Comparison of ENCODE assay signal across 8 cellular contexts in the genomic region with DNA sequence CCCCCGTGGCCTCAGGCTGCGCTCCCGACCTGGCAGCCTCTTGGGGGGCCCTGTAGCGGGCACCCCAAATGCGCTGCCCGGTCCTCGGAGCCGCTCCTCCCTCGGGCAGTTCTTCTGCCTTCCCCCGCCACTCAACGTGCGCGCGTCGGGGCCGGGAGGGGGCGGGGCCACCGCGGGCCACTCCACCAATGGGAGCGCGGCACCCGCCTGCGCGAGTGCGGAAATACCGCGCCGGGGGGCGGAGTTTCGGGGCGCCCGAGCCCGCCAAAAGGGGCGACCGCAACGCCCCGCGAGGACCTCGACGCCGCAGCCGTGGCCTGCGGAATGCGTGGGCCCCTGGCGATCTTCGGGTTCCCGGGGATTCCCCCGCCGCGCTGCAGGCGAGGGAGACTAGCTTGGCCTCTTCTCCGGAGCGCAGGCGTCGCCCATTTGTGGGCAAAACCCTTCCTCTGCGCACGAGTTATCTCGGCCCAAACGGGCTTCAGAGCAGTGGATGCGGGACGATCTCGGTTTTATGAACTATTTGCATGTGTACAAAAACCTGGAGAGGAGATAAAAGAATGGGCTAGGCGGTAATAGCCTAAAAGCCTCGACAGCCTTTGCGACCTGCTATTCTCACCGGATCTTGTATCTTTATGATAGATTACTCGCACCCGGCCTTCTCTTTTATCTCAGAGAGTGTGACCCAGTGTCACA. TPM values are rescaled to one million over a fixed set of nuclear protein-coding genes. Genes with fewer than 3 reads are reported as not detected.
A peak's percentile ranks its signal among the peaks of the same experiment; 100 is the strongest.
DNase-seq lines count a peak whose midpoint lies in the region; ATAC-seq and TF ChIP-seq lines count a peak whose summit lies in the region.

A gene with protein sequence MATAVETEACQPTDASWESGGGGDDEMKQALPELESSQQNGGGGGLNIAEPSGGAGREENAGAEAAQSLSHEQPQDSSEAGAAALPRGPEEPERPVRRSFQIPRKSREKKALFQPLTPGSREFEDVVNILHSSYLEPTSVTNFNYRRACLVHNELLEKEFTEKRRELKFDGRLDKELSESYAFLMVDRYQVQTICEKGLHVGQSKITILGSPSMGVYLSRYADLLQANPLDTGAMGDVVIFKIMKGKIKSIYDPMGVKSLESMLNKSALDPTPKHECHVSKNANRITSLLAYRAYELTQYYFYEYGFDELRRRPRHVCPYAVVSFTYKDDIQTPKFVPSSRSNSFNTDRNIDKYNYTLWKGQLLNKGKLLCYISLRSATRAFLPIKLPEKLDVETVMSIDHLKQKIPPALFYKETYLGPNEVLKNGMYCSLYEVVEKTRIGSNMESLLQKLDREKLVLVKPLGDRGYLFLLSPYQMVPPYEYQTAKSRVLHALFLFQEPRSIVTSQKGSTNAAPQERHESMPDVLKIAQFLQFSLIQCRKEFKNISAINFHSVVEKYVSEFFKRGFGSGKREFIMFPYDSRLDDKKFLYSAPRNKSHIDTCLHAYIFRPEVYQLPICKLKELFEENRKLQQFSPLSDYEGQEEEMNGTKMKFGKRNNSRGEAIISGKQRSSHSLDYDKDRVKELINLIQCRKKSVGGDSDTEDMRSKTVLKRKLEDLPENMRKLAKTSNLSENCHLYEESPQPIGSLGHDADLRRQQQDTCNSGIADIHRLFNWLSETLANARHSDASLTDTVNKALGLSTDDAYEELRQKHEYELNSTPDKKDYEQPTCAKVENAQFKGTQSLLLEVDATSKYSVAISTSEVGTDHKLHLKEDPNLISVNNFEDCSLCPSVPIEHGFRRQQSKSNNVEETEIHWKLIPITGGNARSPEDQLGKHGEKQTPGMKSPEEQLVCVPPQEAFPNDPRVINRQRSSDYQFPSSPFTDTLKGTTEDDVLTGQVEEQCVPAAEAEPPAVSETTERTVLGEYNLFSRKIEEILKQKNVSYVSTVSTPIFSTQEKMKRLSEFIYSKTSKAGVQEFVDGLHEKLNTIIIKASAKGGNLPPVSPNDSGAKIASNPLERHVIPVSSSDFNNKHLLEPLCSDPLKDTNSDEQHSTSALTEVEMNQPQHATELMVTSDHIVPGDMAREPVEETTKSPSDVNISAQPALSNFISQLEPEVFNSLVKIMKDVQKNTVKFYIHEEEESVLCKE (N-terminal part only) (minus strand): TSS at position 144 of the 696 bp plus-strand sequence. CDS start 259 bp downstream, outside the sequence.

- H4K20me1 ChIP-seq in neural cell (ENCODE audit: insufficient read depth): no peaks in the 10 kb centered on the region

- no peak for TF ChIP-seq RAD21 in neural cell (conservative IDR thresholded peaks at IDR 0.05)

- H3K27me3 Mint-ChIP-seq in stimulated activated naive CD8-positive, alpha-beta T cell treated with anti-CD3 and anti-CD28 coated beads, Interleukin-15, amount 100 ng/mL, for 72 hours: no peaks in the 10 kb centered on the region

- peak within 1 kb of the TSS; percentile 56 for H3K4me2 ChIP-seq in neural cell (ENCODE audit: low read length)

- peak within 1 kb of the TSS; percentile 98 for H3K9ac ChIP-seq in neural cell (ENCODE audit: low read length)

- TF ChIP-seq CTCF in neural cell (IDR thresholded peaks at IDR 0.05; ENCODE audit: poor library complexity, severe bottlenecking): no peak

- peak; percentile 70 for ATAC-seq in GM21360 (IDR thresholded peaks at IDR 0.05; ENCODE audit: unreplicated experiment)
- ATAC-seq in stimulated activated naive CD8-positive, alpha-beta T cell treated with anti-CD3 and anti-CD28 coated beads, Interleukin-15, amount 100 ng/mL, for 72 hours: peak; percentile 93

- H3K4me1 Mint-ChIP-seq in stimulated activated naive CD8-positive, alpha-beta T cell treated with anti-CD3 and anti-CD28 coated beads, Interleukin-15, amount 100 ng/mL, for 72 hours: peaks cover 25% of the 10 kb centered on the region

- peak within 1 kb of the TSS; percentile 99 for H3K4me3 Mint-ChIP-seq in stimulated activated naive CD8-positive, alpha-beta T cell treated with anti-CD3 and anti-CD28 coated beads, Interleukin-15, amount 100 ng/mL, for 72 hours

- H3F3A ChIP-seq in neural cell (ENCODE audit: insufficient read depth, low read length, poor library complexity, severe bottlenecking): peaks cover 11% of the 10 kb centered on the region

- peak; percentile 49 for TF ChIP-seq POLR2A in Raji (IDR thresholded peaks at IDR 0.05; ENCODE audit: insufficient read depth, low read depth, low read length)

- peak within 1 kb of the TSS; percentile 92 for H3K4me3 ChIP-seq in neural cell (ENCODE audit: low read length)

- no peaks in the 10 kb centered on the region for H3K9me3 ChIP-seq in neural cell (ENCODE audit: low read length)

- DNase-seq in DMS153 (lab: John Stamatoyannopoulos, UW) (peak; percentile 47), HUDEP-2 (lab: John Stamatoyannopoulos, UW; ENCODE audit: unreplicated experiment in 76 of 76) (peak in 74 of 76 experiments; percentile 19 to 90 (median 79)), activated gamma-delta T cell (lab: John Stamatoyannopoulos, UW) (peak; percentile 79), fibroblast of the conjunctiva (ENCODE audit: low read depth) (peak; percentile 57)
- DNase-seq in stimulated activated naive CD8-positive, alpha-beta T cell treated with anti-CD3 and anti-CD28 coated beads, Interleukin-15, amount 100 ng/mL, for 72 hours: peak; percentile 88 to 90

- TF ChIP-seq EP300 in neural cell (conservative IDR thresholded peaks at IDR 0.05; ENCODE audit: poor library complexity, severe bottlenecking): no peak

- H3K36me3 ChIP-seq in neural cell (ENCODE audit: insufficient read depth, low read length): no peaks in the 10 kb centered on the region

- peak within 1 kb of the TSS; percentile 97 to 100 for H3K27ac Mint-ChIP-seq in stimulated activated naive CD8-positive, alpha-beta T cell treated with anti-CD3 and anti-CD28 coated beads, Interleukin-15, amount 100 ng/mL, for 72 hours

- no peaks in the 10 kb centered on the region for H3K9me3 Mint-ChIP-seq in stimulated activated naive CD8-positive, alpha-beta T cell treated with anti-CD3 and anti-CD28 coated beads, Interleukin-15, amount 100 ng/mL, for 72 hours

- H3K9me2 ChIP-seq in neural cell (ENCODE audit: insufficient read depth, low read length): no peaks in the 10 kb centered on the region

- H3K27ac ChIP-seq in neural cell (ENCODE audit: low read length): peak within 1 kb of the TSS; percentile 99

- peak within 1 kb of the TSS; percentile 98 for H2AFZ ChIP-seq in neural cell (ENCODE audit: low read depth, low read length)

- peaks cover 29% of the 10 kb centered on the region for H3K79me2 ChIP-seq in neural cell (replicated peaks; ENCODE audit: insufficient read depth, low read length)

- H3K27me3 ChIP-seq in neural cell (ENCODE audit: insufficient read depth, low read depth, low read length): no peaks in the 10 kb centered on the region

TF ChIP-seq in neural cell, 6 proteins besides CTCF, POLR2A, EP300 and RAD21:
- TF ChIP-seq TAF1 (IDR thresholded peaks at IDR 0.05; ENCODE audit: low read depth): peak; percentile 20
- TF ChIP-seq POLR2AphosphoS5 (IDR thresholded peaks at IDR 0.05): peak; percentile 91
- TF ChIP-seq SMC3 (conservative IDR thresholded peaks at IDR 0.05; ENCODE audit: poor library complexity): no peak
- TF ChIP-seq MXI1 (conservative IDR thresholded peaks at IDR 0.05; ENCODE audit: poor library complexity, severe bottlenecking): peak; percentile 20
- TF ChIP-seq, protein P1, sequence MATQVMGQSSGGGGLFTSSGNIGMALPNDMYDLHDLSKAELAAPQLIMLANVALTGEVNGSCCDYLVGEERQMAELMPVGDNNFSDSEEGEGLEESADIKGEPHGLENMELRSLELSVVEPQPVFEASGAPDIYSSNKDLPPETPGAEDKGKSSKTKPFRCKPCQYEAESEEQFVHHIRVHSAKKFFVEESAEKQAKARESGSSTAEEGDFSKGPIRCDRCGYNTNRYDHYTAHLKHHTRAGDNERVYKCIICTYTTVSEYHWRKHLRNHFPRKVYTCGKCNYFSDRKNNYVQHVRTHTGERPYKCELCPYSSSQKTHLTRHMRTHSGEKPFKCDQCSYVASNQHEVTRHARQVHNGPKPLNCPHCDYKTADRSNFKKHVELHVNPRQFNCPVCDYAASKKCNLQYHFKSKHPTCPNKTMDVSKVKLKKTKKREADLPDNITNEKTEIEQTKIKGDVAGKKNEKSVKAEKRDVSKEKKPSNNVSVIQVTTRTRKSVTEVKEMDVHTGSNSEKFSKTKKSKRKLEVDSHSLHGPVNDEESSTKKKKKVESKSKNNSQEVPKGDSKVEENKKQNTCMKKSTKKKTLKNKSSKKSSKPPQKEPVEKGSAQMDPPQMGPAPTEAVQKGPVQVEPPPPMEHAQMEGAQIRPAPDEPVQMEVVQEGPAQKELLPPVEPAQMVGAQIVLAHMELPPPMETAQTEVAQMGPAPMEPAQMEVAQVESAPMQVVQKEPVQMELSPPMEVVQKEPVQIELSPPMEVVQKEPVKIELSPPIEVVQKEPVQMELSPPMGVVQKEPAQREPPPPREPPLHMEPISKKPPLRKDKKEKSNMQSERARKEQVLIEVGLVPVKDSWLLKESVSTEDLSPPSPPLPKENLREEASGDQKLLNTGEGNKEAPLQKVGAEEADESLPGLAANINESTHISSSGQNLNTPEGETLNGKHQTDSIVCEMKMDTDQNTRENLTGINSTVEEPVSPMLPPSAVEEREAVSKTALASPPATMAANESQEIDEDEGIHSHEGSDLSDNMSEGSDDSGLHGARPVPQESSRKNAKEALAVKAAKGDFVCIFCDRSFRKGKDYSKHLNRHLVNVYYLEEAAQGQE (IDR thresholded peaks at IDR 0.05; ENCODE audit: borderline replicate concordance): no peak
- TF ChIP-seq EZH2 (IDR thresholded peaks at IDR 0.05; ENCODE audit: borderline replicate concordance, insufficient read depth, low read length, poor library complexity, severe bottlenecking): no peak
TF ChIP-seq in neural cell: peak in this region for 3.

RNA-seq across cellular contexts. Expression of the gene that starts here (rescaled TPM):
- 84.8 and 85.4 TPM in 2 replicates for polyA plus RNA-seq in neural cell
- 135 and 151 TPM in 2 replicates for polyA minus RNA-seq in neural cell

Comparison
In these comparisons a context has a peak if more than half of its experiments do, and no peak if none do; other contexts are left out.
1. Peak in every context shown above with its lines: DNase-seq, ATAC-seq, H3K4me3 ChIP-seq and H3K27ac ChIP-seq.